ENCODE assay signal across 22 cellular contexts in genomic region chr11:7332962-7333361, GRCh38.
A peak's percentile ranks its signal among the peaks of the same experiment; 100 is the strongest.
DNase-seq lines count a peak whose midpoint lies in the region; ATAC-seq and TF ChIP-seq lines count a peak whose summit lies in the region.
"Had no signal": no experiment of that assay in that cellular context is flagged by ENCODE, and none has a peak within 500 bp of the region (broad histone marks: within the 10 kb centered on the region; RNA-seq: fewer than 3 reads in every experiment).

No MANE protein-coding gene starts in this region.

- no peak overlapping the region for H3K4me3 Mint-ChIP-seq in CD14-positive monocyte
- H3K4me3 Mint-ChIP-seq: CD8-positive, alpha-beta memory T cell had no signal

- H3K27me3 Mint-ChIP-seq in CD14-positive monocyte (ENCODE audit: low read depth in 3 of 3) = peaks cover 0 to 6% (median 3%) of the 10 kb centered on the region in 3 donors

- in situ Hi-C loops in G401 (cut with HindIII; ENCODE audit: low sequenced_read_pairs) = no loop called here

- H3K36me3 Mint-ChIP-seq in CD14-positive monocyte = no peaks in the 10 kb centered on the region
- H3K36me3 Mint-ChIP-seq: CD8-positive, alpha-beta memory T cell had no signal

- intact Hi-C loops in upper lobe of right lung (cut with DNase I) = no loop called here
- intact Hi-C loops in CD14-positive monocyte (cut with micrococcal nuclease) = no loop called here

- H3K9me3 ChIP-seq in BE2C = no peaks in the 10 kb centered on the region
- H3K9me3 ChIP-seq in upper lobe of right lung = no peaks in the 10 kb centered on the region
- H3K9me3 ChIP-seq: Peyer's patch had no signal

- H3K27me3 ChIP-seq in BE2C (no peaks in the 10 kb centered on the region), upper lobe of right lung (no peaks in the 10 kb centered on the region)
- H3K27me3 ChIP-seq: Peyer's patch had no signal

- no peak overlapping the region for H3K27ac ChIP-seq in upper lobe of right lung
- H3K27ac ChIP-seq: C4-2B, Peyer's patch had no signal

- H3K4me3 ChIP-seq in BE2C (ENCODE audit: low read depth, low read length) (no peak overlapping the region), upper lobe of right lung (no peak overlapping the region)
- H3K4me3 ChIP-seq: Peyer's patch had no signal

- DNase-seq in BE2C (peak; percentile 7), G401 (ENCODE audit: low spot score) (peak; percentile 77), cerebellar cortex (ENCODE audit: low spot score) (peak; percentile 72), left kidney (ENCODE audit: low read depth, low spot score) (peak; percentile 15), upper lobe of right lung (no peak), CD14-positive monocyte (ENCODE audit: low spot score) (no peak), NCI-H2171 (lab: John Stamatoyannopoulos, UW) (no peak)
- DNase-seq: CD8-positive, alpha-beta memory T cell; DMS 273 treated with DMSO at 0.1 percent for 48 hours; DMS79; EL; GF-D8; HCEC 1CT; NCI-H1048; NCI-H1436; NCI-H187; NCI-H2081 treated with DMSO at 0.1 percent for 48 hours; NCI-H446; NCI-H524 treated with DMSO at 0.1 percent for 48 hours; Peyer's patch; SHP77 treated with DMSO at 0.1 percent for 48 hours had no signal

- ATAC-seq in upper lobe of right lung = no peak

- H3K36me3 ChIP-seq in BE2C (no peaks in the 10 kb centered on the region), upper lobe of right lung (no peaks in the 10 kb centered on the region)
- H3K36me3 ChIP-seq: Peyer's patch had no signal

- H3K4me1 Mint-ChIP-seq in CD14-positive monocyte = no peaks in the 10 kb centered on the region
- H3K4me1 Mint-ChIP-seq: CD8-positive, alpha-beta memory T cell had no signal

- peaks cover 0 to under 1% (median 0%) of the 10 kb centered on the region in 7 donors for H3K9me3 Mint-ChIP-seq in CD14-positive monocyte

- TF ChIP-seq CTCF in BE2C (IDR thresholded peaks at IDR 0.05; ENCODE audit: low read depth, low read length) = no peak
- TF ChIP-seq CTCF in upper lobe of right lung (IDR thresholded peaks at IDR 0.05) = no peak
- TF ChIP-seq CTCF in CD14-positive monocyte (IDR thresholded peaks at IDR 0.05) = no peak

- H3K4me1 ChIP-seq in BE2C = no peaks in the 10 kb centered on the region; the same call in 1 of the 2 replicates
- no peaks in the 10 kb centered on the region for H3K4me1 ChIP-seq in upper lobe of right lung
- H3K4me1 ChIP-seq: Peyer's patch had no signal

- no peak overlapping the region for H3K27ac Mint-ChIP-seq in CD14-positive monocyte
- H3K27ac Mint-ChIP-seq: CD8-positive, alpha-beta memory T cell had no signal

Comparison
In these comparisons a context has a peak if more than half of its experiments do, and no peak if none do; other contexts are left out.
1. DNase-seq: peak in BE2C (single experiment), G401 (single experiment), cerebellar cortex (single experiment) and left kidney (single experiment); none in upper lobe of right lung (single experiment), CD14-positive monocyte (single experiment) and NCI-H2171 (single experiment).